Comparison of ENCODE assay signal across 1 cellular context in the genomic region with DNA sequence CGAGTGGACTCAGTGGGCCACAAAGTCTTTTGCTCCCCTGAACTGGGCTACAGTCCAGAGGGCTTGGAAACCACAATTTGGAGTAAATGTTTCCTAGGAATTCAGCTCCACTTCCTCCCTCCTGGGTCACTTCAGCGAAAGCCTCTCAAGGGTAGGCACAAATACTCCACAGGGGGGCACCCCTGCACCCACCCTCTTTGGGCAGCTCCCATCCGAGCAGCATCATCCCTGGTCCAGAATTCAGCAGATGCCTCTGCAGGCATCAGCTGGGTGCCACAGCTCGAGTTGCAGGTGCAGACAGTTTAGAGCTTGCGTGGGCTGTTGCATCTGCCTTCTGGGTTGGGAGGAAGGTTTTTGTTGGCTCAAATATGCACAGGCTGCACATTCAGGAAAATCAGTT.
TF ChIP-seq lines count a peak whose summit lies in the region.

No MANE protein-coding gene starts in this region.

TF ChIP-seq in H1, 55 proteins besides CTCF, POLR2A, EP300 and RAD21 (continued from another document):
- TF ChIP-seq SRF (IDR thresholded peaks at IDR 0.05; ENCODE audit: low read depth, low read length): no peak
- no peak for TF ChIP-seq TAF1 (IDR thresholded peaks at IDR 0.05; ENCODE audit: low read depth, low read length)
- TF ChIP-seq SP1 (IDR thresholded peaks at IDR 0.05; ENCODE audit: low read depth, low read length): no peak
- no peak for TF ChIP-seq SIRT6 (IDR thresholded peaks at IDR 0.05; ENCODE audit: low read length)
- TF ChIP-seq EGR1 (IDR thresholded peaks at IDR 0.05; ENCODE audit: borderline replicate concordance, low read depth, low read length): no peak
- no peak for TF ChIP-seq YY1 (IDR thresholded peaks at IDR 0.05; ENCODE audit: low read depth, low read length)
- no peak for TF ChIP-seq CBX8 (IDR thresholded peaks at IDR 0.05; ENCODE audit: borderline replicate concordance, low read depth, low read length)
